Comparison of ENCODE assay signal across 11 cellular contexts in the genomic region with DNA sequence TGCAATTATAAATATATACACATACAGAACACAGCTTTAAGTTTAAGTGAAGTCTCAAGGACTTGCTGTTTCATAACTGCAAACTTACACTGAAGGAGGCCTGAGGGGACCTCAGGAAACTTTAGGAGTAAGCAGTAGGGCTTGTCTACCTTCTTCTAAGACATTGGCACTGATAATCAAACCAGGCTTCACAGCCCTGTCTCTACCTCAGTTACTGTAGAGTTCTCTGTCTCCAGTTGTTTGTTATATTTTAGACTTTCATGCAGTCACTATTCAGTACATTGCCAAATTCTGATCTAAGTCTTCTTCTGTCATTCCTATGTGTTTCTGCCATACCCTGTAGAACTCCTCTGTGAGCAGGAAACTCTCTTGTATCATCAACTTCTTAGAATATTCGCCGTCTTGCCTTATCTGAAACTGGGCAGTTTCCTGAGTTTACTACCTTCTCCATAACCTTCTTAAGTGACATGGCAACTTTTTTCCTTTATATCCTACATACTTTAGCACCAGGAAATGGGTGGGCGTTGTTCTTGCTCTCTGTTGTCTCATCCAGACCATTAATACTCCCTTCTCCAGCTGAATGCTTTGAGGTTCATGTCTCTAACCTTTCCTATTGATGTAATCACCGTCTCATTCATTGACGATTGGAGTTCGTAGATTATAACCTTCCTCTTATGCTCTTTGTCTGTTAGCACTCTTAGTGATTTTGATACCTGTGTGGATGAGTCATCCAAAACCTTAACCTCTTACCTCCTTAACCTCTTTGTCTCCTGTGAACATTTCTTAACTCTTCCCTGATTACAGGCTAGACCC. TPM values are rescaled to one million over a fixed set of nuclear protein-coding genes. Genes with fewer than 3 reads are reported as not detected.
A peak's percentile ranks its signal among the peaks of the same experiment; 100 is the strongest.
DNase-seq lines count a peak whose midpoint lies in the region; ATAC-seq and TF ChIP-seq lines count a peak whose summit lies in the region.
"Had no signal": no experiment of that assay in that cellular context is flagged by ENCODE, and none has a peak within 500 bp of the region (broad histone marks: within the 10 kb centered on the region; RNA-seq: fewer than 3 reads in every experiment).

No MANE protein-coding gene starts in this region.

- H3K79me2 ChIP-seq in PC-9 (ENCODE audit: low read depth) (no peaks in the 10 kb centered on the region), hepatocyte (peaks cover 2% of the 10 kb centered on the region)

- H3K36me3 ChIP-seq in PC-9 (ENCODE audit: low read depth) = no peaks in the 10 kb centered on the region
- no peaks in the 10 kb centered on the region for H3K36me3 ChIP-seq in hepatocyte (replicated peaks; ENCODE audit: insufficient read depth, low read depth)

- in situ Hi-C loops in GM13977 (cut with MboI; ENCODE audit: low pct_unique_long_range_greater_than_20kb, low sequenced_read_pairs, unreplicated experiment) = no loop called here

- no peaks in the 10 kb centered on the region for H3K9me2 ChIP-seq in PC-9 (ENCODE audit: insufficient read depth)
- no peaks in the 10 kb centered on the region for H3K9me2 ChIP-seq in hepatocyte (replicated peaks; ENCODE audit: insufficient read depth)

- POLR2A ChIA-PET in PC-9 (lab: Charles Lee; ENCODE audit: unreplicated experiment) = no interaction called here

- H3K27ac ChIP-seq in PC-9 = peak overlapping the region; percentile 57
- H3K27ac ChIP-seq in hepatocyte = peak overlapping the region; percentile 39
- H3K27ac ChIP-seq: esophagus muscularis mucosa had no signal

- H2AFZ ChIP-seq in PC-9 (peak overlapping the region; percentile 49; the same call in 1 of the 2 replicates), hepatocyte (no peak overlapping the region)

- H3F3A ChIP-seq in PC-9 (ENCODE audit: insufficient read depth, low read depth) = no peaks in the 10 kb centered on the region

- CTCF ChIA-PET in PC-9 (lab: Charles Lee) = no interaction called here

- H3K27me3 ChIP-seq in PC-9 (ENCODE audit: insufficient read depth, low read depth) = no peaks in the 10 kb centered on the region
- no peaks in the 10 kb centered on the region for H3K27me3 ChIP-seq in hepatocyte
- H3K27me3 ChIP-seq: esophagus muscularis mucosa had no signal

- H3K9me3 ChIP-seq in PC-9 (ENCODE audit: insufficient read depth, low read depth) (no peaks in the 10 kb centered on the region), hepatocyte (ENCODE audit: low read depth) (no peaks in the 10 kb centered on the region)
- H3K9me3 ChIP-seq: esophagus muscularis mucosa had no signal

- H3K4me1 ChIP-seq in PC-9 (replicated peaks; ENCODE audit: insufficient read depth) (peaks cover 13% of the 10 kb centered on the region), hepatocyte (ENCODE audit: insufficient read depth) (no peaks in the 10 kb centered on the region)

- 72% methylated on average over 6 of the region's 6 CpGs for whole genome bisulfite sequencing in hepatocyte (ENCODE audit: low lambda C conversion rate, missing lambda C conversion rate)

- BruUV-seq in PC-9 (replicated peaks; lab: Mats Ljungman, UMichigan) = no TSS peak

- no peak for TF ChIP-seq CTCF in GM13977 (IDR thresholded peaks at IDR 0.05; ENCODE audit: extremely low read depth, insufficient read depth, missing control alignments)
- TF ChIP-seq CTCF in PC-9 (conservative IDR thresholded peaks at IDR 0.05) = no peak
- TF ChIP-seq CTCF in hepatocyte (IDR thresholded peaks at IDR 0.05; ENCODE audit: poor library complexity) = no peak

- H3K4me3 ChIP-seq in PC-9 = no peak overlapping the region
- no peak overlapping the region for H3K4me3 ChIP-seq in hepatocyte
- H3K4me3 ChIP-seq: esophagus muscularis mucosa had no signal

- H4K20me1 ChIP-seq in PC-9 (ENCODE audit: insufficient read depth) = no peaks in the 10 kb centered on the region
- H4K20me1 ChIP-seq in hepatocyte (ENCODE audit: insufficient read depth, poor library complexity, severe bottlenecking) = no peaks in the 10 kb centered on the region

- H3K4me2 ChIP-seq in PC-9 (peak overlapping the region; percentile 49), hepatocyte (peak overlapping the region; percentile 46)

- ATAC-seq in GM19025 (IDR thresholded peaks at IDR 0.05; ENCODE audit: low read depth, unreplicated experiment) = peak; percentile 57

- intact Hi-C loops in PC-9 (cut with micrococcal nuclease; ENCODE audit: unreplicated experiment) = no loop called here

- DNase-seq in GM13977 (ENCODE audit: low spot score) (peak; percentile 53), PC-9 (peak in 1 of 2 experiments; percentile 51), hepatocyte (ENCODE audit: low spot score) (peak; percentile 6), UCSD-AML1 (lab: John Stamatoyannopoulos, UW; ENCODE audit: unreplicated experiment) (no peak), COLO668 (lab: John Stamatoyannopoulos, UW; ENCODE audit: unreplicated experiment) (no peak)
- DNase-seq in stimulated activated CD4-positive, alpha-beta T cell treated with anti-CD3 and anti-CD28 coated beads, Interleukin-2, amount 100 ng/mL, for 24 hours = no peak
- DNase-seq: KG1; NCI-H187 treated with DMSO at 0.1 percent for 48 hours; stimulated activated CD4-positive, alpha-beta T cell treated with anti-CD3 and anti-CD28 coated beads, Interleukin-4, amount 100 ng/mL, for 1 hour had no signal

RNA-seq across cellular contexts. Expression of a gene that starts 11.4 kb away (rescaled TPM):
- 12.8 and 19.1 TPM in 2 replicates for total RNA-seq in PC-9 (2021)
- 20.8 and 26.4 TPM in 2 replicates for total RNA-seq in hepatocyte
- 5.9 and 6.8 TPM in 2 replicates for polyA plus RNA-seq in hepatocyte

RNA-seq across cellular contexts. Expression of a gene that starts 11.9 kb away (rescaled TPM):
- total RNA-seq in PC-9 (2021) (6.6 and 7.2 TPM in 2 replicates), hepatocyte (45.5 and 52.5 TPM in 2 replicates)
- 38.0 and 44.5 TPM in 2 replicates for polyA plus RNA-seq in hepatocyte

Comparison
In these comparisons a context has a peak if more than half of its experiments do, and no peak if none do; other contexts are left out.
1. DNase-seq: peak in GM13977 (single experiment) and hepatocyte (single experiment); none in UCSD-AML1 (single experiment), COLO668 (single experiment) and stimulated activated CD4-positive, alpha-beta T cell treated with anti-CD3 and anti-CD28 coated beads, Interleukin-2, amount 100 ng/mL, for 24 hours (0 of 2).